ENCODE assay signal across 15 cellular contexts in genomic region chr3:16050641-16051467, GRCh38.
DNase-seq lines count a peak whose midpoint lies in the region; ATAC-seq, FAIRE-seq and TF ChIP-seq lines count a peak whose summit lies in the region.
"Had no signal": no experiment of that assay in that cellular context is flagged by ENCODE, and none has a peak within 500 bp of the region (broad histone marks: within the 10 kb centered on the region; RNA-seq: fewer than 3 reads in every experiment).

No MANE protein-coding gene starts in this region.

- H3K27ac ChIP-seq in A549 (peak overlapping the region; percentile 41 to 62), neural progenitor cell (no peak overlapping the region)

- H3K4me1 ChIP-seq in A549 (peaks cover 16% of the 10 kb centered on the region; the same call in 2 of the 3 replicates), neural progenitor cell (no peaks in the 10 kb centered on the region), Caco-2 (no peaks in the 10 kb centered on the region)

- H3K27me3 Mint-ChIP-seq in neural progenitor cell (ENCODE audit: insufficient read depth, low read depth) (no peaks in the 10 kb centered on the region), Caco-2 (ENCODE audit: insufficient read depth, unreplicated experiment) (no peaks in the 10 kb centered on the region)
- no peaks in the 10 kb centered on the region for H3K27me3 Mint-ChIP-seq in activated naive CD4-positive, alpha-beta T cell treated with anti-CD3 and anti-CD28 coated beads for 36 hours (ENCODE audit: low read depth)
- H3K27me3 Mint-ChIP-seq: naive B cell had no signal

- no peaks in the 10 kb centered on the region for H3K36me3 ChIP-seq in neural progenitor cell
- no peaks in the 10 kb centered on the region for H3K36me3 ChIP-seq in Caco-2 (ENCODE audit: control insufficient read depth, insufficient read depth, low read length)

- H3K9ac ChIP-seq in neural progenitor cell = no peak overlapping the region

- FAIRE-seq in A549 (lab: Jason Lieb, UNC) = no peak
- no peak for FAIRE-seq in urothelium cell line (lab: Jason Lieb, UNC)

- intact Hi-C loops in Right ventricle myocardium superior (cut with DNase I) = loop anchor here (2.0 kb wide), 2 partner anchors 126 to 196 kb away; no protein-coding TSS in a partner anchor
- intact Hi-C loops in activated naive CD4-positive, alpha-beta T cell treated with anti-CD3 and anti-CD28 coated beads for 36 hours (cut with micrococcal nuclease) = no loop called here
- intact Hi-C loops in Caco-2 (cut with micrococcal nuclease; ENCODE audit: unreplicated experiment) = no loop called here

- peaks cover 2% of the 10 kb centered on the region for H3K4me1 Mint-ChIP-seq in neural progenitor cell
- peaks cover 10% of the 10 kb centered on the region for H3K4me1 Mint-ChIP-seq in activated naive CD4-positive, alpha-beta T cell treated with anti-CD3 and anti-CD28 coated beads for 36 hours (ENCODE audit: low read depth)
- H3K4me1 Mint-ChIP-seq in Caco-2 (ENCODE audit: low read depth, unreplicated experiment) = no peaks in the 10 kb centered on the region

- H3K9me3 ChIP-seq in A549 = no peaks in the 10 kb centered on the region
- H3K9me3 ChIP-seq in neural progenitor cell (ENCODE audit: low read depth) = no peaks in the 10 kb centered on the region
- H3K9me3 ChIP-seq in Caco-2 = no peaks in the 10 kb centered on the region

- H3K4me2 ChIP-seq in A549 (no peak overlapping the region), neural progenitor cell (no peak overlapping the region)

- H3K79me2 ChIP-seq in neural progenitor cell (ENCODE audit: low read depth) = no peaks in the 10 kb centered on the region

- POLR2A ChIA-PET in A549 (lab: Yijun Ruan, JAX) (no interaction called here), Caco-2 (lab: Charles Lee) (no interaction called here)

- CTCF ChIA-PET in A549 (lab: Yijun Ruan, JAX) = interaction anchor here (1.2 to 10.3 kb wide), 12 partner anchors 9 to 202 kb away, joined by 3 to 373 read pairs (median 10); partner anchors contain the start of gene GALNT15
- CTCF ChIA-PET in activated naive CD4-positive, alpha-beta T cell treated with anti-CD3 and anti-CD28 coated beads for 36 hours (lab: Charles Lee) = interaction anchor here (1.0 to 6.6 kb wide), 5 partner anchors 96 to 500 kb away, joined by 3 to 74 read pairs (median 3); no protein-coding TSS in a partner anchor
- CTCF ChIA-PET in Caco-2 (lab: Charles Lee) = interaction anchor here (1.6 kb wide), 2 partner anchors 90 to 127 kb away, joined by 3 to 15 read pairs; no protein-coding TSS in a partner anchor

- H3K9me3 Mint-ChIP-seq in neural progenitor cell = no peaks in the 10 kb centered on the region
- no peaks in the 10 kb centered on the region for H3K9me3 Mint-ChIP-seq in activated naive CD4-positive, alpha-beta T cell treated with anti-CD3 and anti-CD28 coated beads for 36 hours
- H3K9me3 Mint-ChIP-seq in Caco-2 (ENCODE audit: unreplicated experiment) = no peaks in the 10 kb centered on the region
- H3K9me3 Mint-ChIP-seq: naive B cell had no signal

- no peak for TF ChIP-seq RAD21 in A549 (conservative IDR thresholded peaks at IDR 0.05 in 1 of 2, IDR thresholded peaks at IDR 0.05 in 1 of 2)

- H3F3A ChIP-seq in neural progenitor cell (ENCODE audit: low read depth) = no peaks in the 10 kb centered on the region

- H3K27ac Mint-ChIP-seq in neural progenitor cell = peak overlapping the region; percentile 33
- H3K27ac Mint-ChIP-seq in activated naive CD4-positive, alpha-beta T cell treated with anti-CD3 and anti-CD28 coated beads for 36 hours = no peak overlapping the region
- H3K27ac Mint-ChIP-seq in Caco-2 (ENCODE audit: unreplicated experiment) = no peak overlapping the region
- H3K27ac Mint-ChIP-seq: naive B cell had no signal

- H2AFZ ChIP-seq in neural progenitor cell (replicated peaks) = no peak overlapping the region

- no TSS peak for BruUV-seq in Caco-2 (replicated peaks; lab: Mats Ljungman, UMichigan)

- H3K4me3 ChIP-seq in A549 = no peak overlapping the region
- H3K4me3 ChIP-seq in neural progenitor cell = no peak overlapping the region
- H3K4me3 ChIP-seq in Caco-2 (ENCODE audit: low read depth, low read length) = no peak overlapping the region

- DNase-seq in A549 (ENCODE audit: low read depth in 1 of 2, low spot score in 1 of 2) (no peak), UCSD-AML1 (lab: John Stamatoyannopoulos, UW; ENCODE audit: unreplicated experiment) (peak; percentile 78), Right ventricle myocardium superior (peak; percentile 55), neural progenitor cell (ENCODE audit: low spot score) (no peak), Caco-2 (no peak), urothelium cell line (ENCODE audit: low spot score) (no peak)
- DNase-seq in activated naive CD4-positive, alpha-beta T cell treated with anti-CD3 and anti-CD28 coated beads for 36 hours = no peak
- DNase-seq: activated CD4-positive, CD25-positive, alpha-beta regulatory T cell treated with anti-CD3 and anti-CD28 coated beads, Interleukin-2, amount 50 U/mL, for 72 hours; COR-L47; naive B cell; NCI-H1417 treated with DMSO at 0.1 percent for 48 hours; NCI-H524; PC-3; T-helper 1 cell had no signal

- no peak for TF ChIP-seq EP300 in A549 (IDR thresholded peaks at IDR 0.05)

- no peaks in the 10 kb centered on the region for H4K20me1 ChIP-seq in neural progenitor cell (ENCODE audit: low read depth)

- no peak for TF ChIP-seq POLR2A in A549 (IDR thresholded peaks at IDR 0.05; ENCODE audit: low read length)

- no peaks in the 10 kb centered on the region for H3K27me3 ChIP-seq in neural progenitor cell
- no peaks in the 10 kb centered on the region for H3K27me3 ChIP-seq in Caco-2 (replicated peaks; ENCODE audit: control insufficient read depth, insufficient read depth, low read length)

- H3K36me3 Mint-ChIP-seq in neural progenitor cell (no peaks in the 10 kb centered on the region), Caco-2 (ENCODE audit: insufficient read depth, unreplicated experiment) (no peaks in the 10 kb centered on the region)
- no peaks in the 10 kb centered on the region for H3K36me3 Mint-ChIP-seq in activated naive CD4-positive, alpha-beta T cell treated with anti-CD3 and anti-CD28 coated beads for 36 hours (ENCODE audit: low read depth)
- H3K36me3 Mint-ChIP-seq: naive B cell had no signal

- WGBS in A549 (ENCODE audit: missing lambda C conversion rate) = 94% methylated on average over 15 of the region's 16 CpGs

- ATAC-seq in A549 = no peak
- peak; percentile 63 for ATAC-seq in Right ventricle myocardium superior (ENCODE audit: poor library complexity)
- no peak for ATAC-seq in HG03280 (IDR thresholded peaks at IDR 0.05; ENCODE audit: unreplicated experiment)
- ATAC-seq: PC-3 had no signal

- H3K4me3 Mint-ChIP-seq in neural progenitor cell (no peak overlapping the region), Caco-2 (ENCODE audit: unreplicated experiment) (no peak overlapping the region)
- H3K4me3 Mint-ChIP-seq in activated naive CD4-positive, alpha-beta T cell treated with anti-CD3 and anti-CD28 coated beads for 36 hours = no peak overlapping the region
- H3K4me3 Mint-ChIP-seq: naive B cell had no signal

- TF ChIP-seq CTCF in A549 (IDR thresholded peaks at IDR 0.05) (no peak), neural progenitor cell (IDR thresholded peaks at IDR 0.05) (no peak), Caco-2 (IDR thresholded peaks at IDR 0.05; ENCODE audit: insufficient read depth in 1 of 2, low read depth in 1 of 2, low read length in 1 of 2, severe bottlenecking in 1 of 2, unreplicated experiment in 1 of 2) (no peak)

TF ChIP-seq in A549, 52 proteins besides CTCF, POLR2A, EP300 and RAD21 (continues in another document):
- no peak for TF ChIP-seq HOXB13 (CRISPR knock-in tag; IDR thresholded peaks at IDR 0.05; ENCODE audit: low read depth)
- no peak for TF ChIP-seq PBX3 (IDR thresholded peaks at IDR 0.05)
- no peak for TF ChIP-seq CBX2 (IDR thresholded peaks at IDR 0.05; ENCODE audit: borderline replicate concordance, low read depth)
- TF ChIP-seq HMGXB4 (CRISPR knock-in tag; IDR thresholded peaks at IDR 0.05; ENCODE audit: borderline replicate concordance) = no peak
- TF ChIP-seq RNF2 (IDR thresholded peaks at IDR 0.05; ENCODE audit: borderline replicate concordance, low read depth) = no peak
- TF ChIP-seq TFCP2L1 (CRISPR knock-in tag; IDR thresholded peaks at IDR 0.05) = no peak
- no peak for TF ChIP-seq RCOR1 (IDR thresholded peaks at IDR 0.05; ENCODE audit: low read depth, low read length)
- TF ChIP-seq USF2 (IDR thresholded peaks at IDR 0.05) = no peak
- no peak for TF ChIP-seq EHF (CRISPR knock-in tag; IDR thresholded peaks at IDR 0.05)
- TF ChIP-seq NPAS2 (CRISPR knock-in tag; IDR thresholded peaks at IDR 0.05; ENCODE audit: borderline replicate concordance) = no peak
- TF ChIP-seq CEBPB (IDR thresholded peaks at IDR 0.05) = no peak
- TF ChIP-seq HEYL (CRISPR knock-in tag; IDR thresholded peaks at IDR 0.05) = no peak
- TF ChIP-seq RFX5 (IDR thresholded peaks at IDR 0.05) = no peak

Comparison
In these comparisons a context has a peak if more than half of its experiments do, and no peak if none do; other contexts are left out.
1. DNase-seq: peak in UCSD-AML1 (single experiment) and Right ventricle myocardium superior (single experiment); none in A549 (0 of 2), neural progenitor cell (single experiment), activated naive CD4-positive, alpha-beta T cell treated with anti-CD3 and anti-CD28 coated beads for 36 hours (single experiment), Caco-2 (0 of 2) and urothelium cell line (single experiment).